In the genomic region with DNA sequence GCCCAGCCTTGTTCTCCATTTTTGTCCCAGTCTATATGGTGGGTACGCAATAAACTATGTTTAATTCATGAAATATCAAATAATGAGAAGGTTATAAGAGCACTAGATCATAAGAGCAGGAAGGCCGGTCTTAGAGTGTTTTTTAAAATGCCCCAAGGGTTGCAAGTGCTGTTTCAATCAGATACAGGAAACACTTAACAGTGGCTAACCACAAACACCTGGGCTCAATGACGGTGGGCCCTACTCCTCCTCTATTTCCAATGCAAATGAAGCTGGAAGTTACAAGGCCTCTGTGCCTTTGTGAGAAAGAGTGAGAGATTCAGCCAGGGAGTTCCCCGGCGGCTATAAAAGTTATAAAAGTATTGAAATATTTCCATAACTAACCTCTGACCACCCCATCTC, we compare ENCODE assay signal across 8 cellular contexts. TPM values are rescaled to one million over a fixed set of nuclear protein-coding genes. Genes with fewer than 3 reads are reported as not detected.
DNase-seq lines count a peak whose midpoint lies in the region; ATAC-seq and TF ChIP-seq lines count a peak whose summit lies in the region.

No MANE protein-coding gene starts in this region.

- no peak overlapping the region for H3K4me3 ChIP-seq in NB4 (ENCODE audit: low read depth, low read length)
- no peak overlapping the region for H3K4me3 ChIP-seq in neuronal stem cell (ENCODE audit: low read length in 2 of 2)

- no CpG with 5 or more reads among the region's 5 CpGs for WGBS in neuronal stem cell (ENCODE audit: extremely low coverage in 2 of 2, insufficient read length in 2 of 2, insufficient replicate concordance in 1 of 2), 2 donors

- peak overlapping the region; percentile 77 for H2AFZ ChIP-seq in neuronal stem cell (ENCODE audit: low read length)

- H3K79me1 ChIP-seq in neuronal stem cell (ENCODE audit: low read depth, low read length), result no peaks in the 10 kb centered on the region

- H3K27me3 ChIP-seq in neuronal stem cell (ENCODE audit: control insufficient read depth in 3 of 3, insufficient read depth in 3 of 3, low read depth in 1 of 3, low read length in 3 of 3), result no peaks in the 10 kb centered on the region

- H3K9me3 ChIP-seq in neuronal stem cell (replicated peaks in 1 of 2; ENCODE audit: control insufficient read depth in 2 of 2, insufficient read depth in 1 of 2, low read depth in 1 of 2, low read length in 2 of 2), result peaks cover 0 to 2% of the 10 kb centered on the region in 2 donors

- H3K9ac ChIP-seq in neuronal stem cell (ENCODE audit: low read depth, low read length, poor library complexity), result no peak overlapping the region

- H2BK5ac ChIP-seq in neuronal stem cell (ENCODE audit: low read length), result no peak overlapping the region

- no peak overlapping the region for H2AK5ac ChIP-seq in neuronal stem cell (ENCODE audit: low read depth, low read length)

- H3K18ac ChIP-seq in neuronal stem cell (ENCODE audit: low read length), result no peak overlapping the region

- H3K36me3 ChIP-seq in neuronal stem cell (replicated peaks in 1 of 2; ENCODE audit: control insufficient read depth in 2 of 2, insufficient read depth in 2 of 2, low read length in 2 of 2), result no peaks in the 10 kb centered on the region

- no peak overlapping the region for H4K8ac ChIP-seq in neuronal stem cell (ENCODE audit: low read depth, low read length)

- no peak overlapping the region for H4K91ac ChIP-seq in neuronal stem cell (ENCODE audit: low read depth, low read length, poor library complexity)

- DNase-seq in GM10266 (ENCODE audit: extremely low spot score) (peak; percentile 85), NB4 (ENCODE audit: low read depth) (peak; percentile 36), activated T-cell treated with anti-CD3 and anti-CD28 coated beads for 24 hours (ENCODE audit: low read depth) (peak; percentile 51), neuronal stem cell (ENCODE audit: low spot score) (no peak), HuH-7.5 (ENCODE audit: low spot score) (no peak), epidermal melanocyte (ENCODE audit: insufficient read length, low spot score) (no peak), NCI-H524 treated with DMSO at 0.1 percent for 48 hours (lab: John Stamatoyannopoulos, UW) (no peak)

- H2BK12ac ChIP-seq in neuronal stem cell (ENCODE audit: low read length), result no peak overlapping the region

- H3K4ac ChIP-seq in neuronal stem cell (ENCODE audit: low read length), result no peak overlapping the region

- no peak for TF ChIP-seq POLR2A in NB4 (IDR thresholded peaks at IDR 0.05; ENCODE audit: extremely low read depth, insufficient read length)

- peaks cover 0 to 5% of the 10 kb centered on the region in 2 donors for H3K4me1 ChIP-seq in neuronal stem cell (ENCODE audit: control insufficient read depth in 2 of 2, insufficient read depth in 1 of 2, low read depth in 1 of 2, low read length in 2 of 2)

- no peak overlapping the region for H3K27ac ChIP-seq in neuronal stem cell (replicated peaks; ENCODE audit: low read length)

- H2BK120ac ChIP-seq in neuronal stem cell (ENCODE audit: low read depth, low read length), result no peak overlapping the region

- no peak overlapping the region for H2BK15ac ChIP-seq in neuronal stem cell (ENCODE audit: low read length)

- ATAC-seq in GM21825 (IDR thresholded peaks at IDR 0.05; ENCODE audit: unreplicated experiment), result peak; percentile 99

- TF ChIP-seq CTCF in GM10266 (IDR thresholded peaks at IDR 0.05; ENCODE audit: control insufficient read depth, insufficient read depth, low read depth, missing control alignments) (no peak), NB4 (IDR thresholded peaks at IDR 0.05; ENCODE audit: low read depth, low read length) (no peak)

- H3K14ac ChIP-seq in neuronal stem cell (ENCODE audit: low read length), result no peak overlapping the region

- no peak overlapping the region for H3K4me2 ChIP-seq in neuronal stem cell (ENCODE audit: insufficient read depth, low read length, poor library complexity, severe bottlenecking)

- no peak overlapping the region for H3K23ac ChIP-seq in neuronal stem cell (ENCODE audit: low read depth, low read length, poor library complexity)

RNA-seq across cellular contexts. Expression of a gene that starts 18.9 kb away (rescaled TPM):
- polyA plus RNA-seq in neuronal stem cell (2013, experiment 1 of 2), result 19.5 TPM
- 21.0 TPM for polyA plus RNA-seq in neuronal stem cell (2013, experiment 2 of 2)

RNA-seq across cellular contexts. Expression of a gene that starts 28.1 kb away (rescaled TPM):
- polyA plus RNA-seq in neuronal stem cell (2013, experiment 1 of 2), result 33.1 TPM
- polyA plus RNA-seq in neuronal stem cell (2013, experiment 2 of 2), result 33.8 TPM

RNA-seq across cellular contexts. Expression of a gene that starts 55.9 kb away (rescaled TPM):
- polyA plus RNA-seq in neuronal stem cell (2013, experiment 1 of 2), result 11.8 TPM
- polyA plus RNA-seq in neuronal stem cell (2013, experiment 2 of 2), result 12.0 TPM

Comparison
In these comparisons a context has a peak if more than half of its experiments do, and no peak if none do; other contexts are left out.
1. DNase-seq: peak in GM10266 (single experiment), NB4 (single experiment) and activated T-cell treated with anti-CD3 and anti-CD28 coated beads for 24 hours (single experiment); none in neuronal stem cell (single experiment), HuH-7.5 (single experiment), epidermal melanocyte (single experiment) and NCI-H524 treated with DMSO at 0.1 percent for 48 hours (single experiment).